Comparison of ENCODE assay signal across 1 cellular context in the genomic region with DNA sequence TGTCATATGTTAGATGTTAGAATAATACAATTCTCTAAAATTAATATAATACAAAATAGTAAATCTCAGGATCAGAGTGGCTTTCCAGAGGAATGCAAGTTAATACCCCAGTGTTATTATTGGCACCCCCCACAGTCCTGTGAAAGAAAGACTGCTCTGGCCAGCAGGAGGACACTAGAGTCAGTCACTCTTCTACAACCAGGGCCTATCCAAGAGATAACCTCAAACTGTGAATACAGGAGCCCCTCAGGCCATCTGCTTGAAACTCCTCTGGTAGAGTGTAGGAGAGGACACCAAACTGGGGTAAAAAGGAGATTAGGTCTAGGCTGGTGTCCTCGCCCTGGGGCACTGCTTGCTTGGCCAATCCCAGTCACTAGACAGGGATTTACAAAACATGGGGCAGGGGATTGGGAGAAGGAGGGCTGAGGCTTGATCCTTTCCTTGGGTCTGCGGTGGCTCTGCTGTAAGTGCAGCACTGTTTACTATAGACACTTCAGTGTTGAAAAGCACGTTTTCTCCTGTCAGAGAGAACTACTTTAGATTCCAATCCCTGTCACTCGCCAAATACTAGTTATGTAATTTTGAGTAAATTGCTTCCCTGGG.
TF ChIP-seq lines count a peak whose summit lies in the region.

No MANE protein-coding gene starts in this region.

TF ChIP-seq in K562, 482 proteins besides CTCF, POLR2A, EP300 and RAD21 (continued from another document):
- TF ChIP-seq, protein P1, sequence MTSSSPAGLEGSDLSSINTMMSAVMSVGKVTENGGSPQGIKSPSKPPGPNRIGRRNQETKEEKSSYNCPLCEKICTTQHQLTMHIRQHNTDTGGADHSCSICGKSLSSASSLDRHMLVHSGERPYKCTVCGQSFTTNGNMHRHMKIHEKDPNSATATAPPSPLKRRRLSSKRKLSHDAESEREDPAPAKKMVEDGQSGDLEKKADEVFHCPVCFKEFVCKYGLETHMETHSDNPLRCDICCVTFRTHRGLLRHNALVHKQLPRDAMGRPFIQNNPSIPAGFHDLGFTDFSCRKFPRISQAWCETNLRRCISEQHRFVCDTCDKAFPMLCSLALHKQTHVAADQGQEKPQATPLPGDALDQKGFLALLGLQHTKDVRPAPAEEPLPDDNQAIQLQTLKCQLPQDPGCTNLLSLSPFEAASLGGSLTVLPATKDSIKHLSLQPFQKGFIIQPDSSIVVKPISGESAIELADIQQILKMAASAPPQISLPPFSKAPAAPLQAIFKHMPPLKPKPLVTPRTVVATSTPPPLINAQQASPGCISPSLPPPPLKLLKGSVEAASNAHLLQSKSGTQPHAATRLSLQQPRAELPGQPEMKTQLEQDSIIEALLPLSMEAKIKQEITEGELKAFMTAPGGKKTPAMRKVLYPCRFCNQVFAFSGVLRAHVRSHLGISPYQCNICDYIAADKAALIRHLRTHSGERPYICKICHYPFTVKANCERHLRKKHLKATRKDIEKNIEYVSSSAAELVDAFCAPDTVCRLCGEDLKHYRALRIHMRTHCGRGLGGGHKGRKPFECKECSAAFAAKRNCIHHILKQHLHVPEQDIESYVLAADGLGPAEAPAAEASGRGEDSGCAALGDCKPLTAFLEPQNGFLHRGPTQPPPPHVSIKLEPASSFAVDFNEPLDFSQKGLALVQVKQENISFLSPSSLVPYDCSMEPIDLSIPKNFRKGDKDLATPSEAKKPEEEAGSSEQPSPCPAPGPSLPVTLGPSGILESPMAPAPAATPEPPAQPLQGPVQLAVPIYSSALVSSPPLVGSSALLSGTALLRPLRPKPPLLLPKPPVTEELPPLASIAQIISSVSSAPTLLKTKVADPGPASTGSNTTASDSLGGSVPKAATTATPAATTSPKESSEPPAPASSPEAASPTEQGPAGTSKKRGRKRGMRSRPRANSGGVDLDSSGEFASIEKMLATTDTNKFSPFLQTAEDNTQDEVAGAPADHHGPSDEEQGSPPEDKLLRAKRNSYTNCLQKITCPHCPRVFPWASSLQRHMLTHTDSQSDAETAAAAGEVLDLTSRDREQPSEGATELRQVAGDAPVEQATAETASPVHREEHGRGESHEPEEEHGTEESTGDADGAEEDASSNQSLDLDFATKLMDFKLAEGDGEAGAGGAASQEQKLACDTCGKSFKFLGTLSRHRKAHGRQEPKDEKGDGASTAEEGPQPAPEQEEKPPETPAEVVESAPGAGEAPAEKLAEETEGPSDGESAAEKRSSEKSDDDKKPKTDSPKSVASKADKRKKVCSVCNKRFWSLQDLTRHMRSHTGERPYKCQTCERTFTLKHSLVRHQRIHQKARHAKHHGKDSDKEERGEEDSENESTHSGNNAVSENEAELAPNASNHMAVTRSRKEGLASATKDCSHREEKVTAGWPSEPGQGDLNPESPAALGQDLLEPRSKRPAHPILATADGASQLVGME (CRISPR knock-in tag; IDR thresholded peaks at IDR 0.05): no peak
- TF ChIP-seq, protein P2, sequence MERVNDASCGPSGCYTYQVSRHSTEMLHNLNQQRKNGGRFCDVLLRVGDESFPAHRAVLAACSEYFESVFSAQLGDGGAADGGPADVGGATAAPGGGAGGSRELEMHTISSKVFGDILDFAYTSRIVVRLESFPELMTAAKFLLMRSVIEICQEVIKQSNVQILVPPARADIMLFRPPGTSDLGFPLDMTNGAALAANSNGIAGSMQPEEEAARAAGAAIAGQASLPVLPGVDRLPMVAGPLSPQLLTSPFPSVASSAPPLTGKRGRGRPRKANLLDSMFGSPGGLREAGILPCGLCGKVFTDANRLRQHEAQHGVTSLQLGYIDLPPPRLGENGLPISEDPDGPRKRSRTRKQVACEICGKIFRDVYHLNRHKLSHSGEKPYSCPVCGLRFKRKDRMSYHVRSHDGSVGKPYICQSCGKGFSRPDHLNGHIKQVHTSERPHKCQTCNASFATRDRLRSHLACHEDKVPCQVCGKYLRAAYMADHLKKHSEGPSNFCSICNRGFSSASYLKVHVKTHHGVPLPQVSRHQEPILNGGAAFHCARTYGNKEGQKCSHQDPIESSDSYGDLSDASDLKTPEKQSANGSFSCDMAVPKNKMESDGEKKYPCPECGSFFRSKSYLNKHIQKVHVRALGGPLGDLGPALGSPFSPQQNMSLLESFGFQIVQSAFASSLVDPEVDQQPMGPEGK (CRISPR knock-in tag; IDR thresholded peaks at IDR 0.05; ENCODE audit: borderline replicate concordance): no peak
- no peak for TF ChIP-seq ZNF431 (CRISPR knock-in tag; IDR thresholded peaks at IDR 0.05)
